19 cellular contexts compared by ENCODE assay signal in genomic region chr6:84052883-84053241, GRCh38. TPM values are rescaled to one million over a fixed set of nuclear protein-coding genes. Genes with fewer than 3 reads are reported as not detected.
DNase-seq lines count a peak whose midpoint lies in the region; ATAC-seq, FAIRE-seq and TF ChIP-seq lines count a peak whose summit lies in the region.
"Had no signal": no experiment of that assay in that cellular context is flagged by ENCODE, and none has a peak within 500 bp of the region (broad histone marks: within the 10 kb centered on the region; RNA-seq: fewer than 3 reads in every experiment).

No MANE protein-coding gene starts in this region.

- peak overlapping the region; percentile 74 for H3K4me2 ChIP-seq in astrocyte (ENCODE audit: low read length)

- no peaks in the 10 kb centered on the region for H3K36me3 Mint-ChIP-seq in astrocyte (ENCODE audit: low read depth, unreplicated experiment)

- 73 to 74% (median 73%) methylated on average over 7 of the region's 7 CpGs for WGBS in psoas muscle, 3 donors

- TF ChIP-seq CTCF in astrocyte (IDR thresholded peaks at IDR 0.05; ENCODE audit: insufficient read depth, low read depth, low read length) (no peak), psoas muscle (IDR thresholded peaks at IDR 0.05) (no peak)

- H3K4me3 ChIP-seq in astrocyte (ENCODE audit: insufficient read depth, low read depth, low read length) (no peak overlapping the region), iPS-20b (ENCODE audit: low read length) (peak overlapping the region; percentile 50; the same call in 1 of the 2 replicates), psoas muscle (no peak overlapping the region)
- H3K4me3 ChIP-seq: MG63, pancreas had no signal

- H3K4me3 Mint-ChIP-seq in astrocyte (ENCODE audit: unreplicated experiment), result no peak overlapping the region
- H3K4me3 Mint-ChIP-seq: activated CD4-positive, alpha-beta T cell treated with anti-CD3 and anti-CD28 coated beads for 36 hours; activated naive CD8-positive, alpha-beta T cell treated with anti-CD3 and anti-CD28 coated beads, Interleukin-2, amount 50 U/mL, for 24 hours; stimulated activated naive CD8-positive, alpha-beta T cell treated with anti-CD3 and anti-CD28 coated beads, Interleukin-15, Interleukin-2, amounts not matched to agents 100 ng/mL and 50 ng/mL, for 24 hours had no signal

- H3K27ac Mint-ChIP-seq in astrocyte (ENCODE audit: unreplicated experiment), result no peak overlapping the region
- H3K27ac Mint-ChIP-seq: activated CD4-positive, alpha-beta T cell treated with anti-CD3 and anti-CD28 coated beads for 36 hours; activated naive CD8-positive, alpha-beta T cell treated with anti-CD3 and anti-CD28 coated beads, Interleukin-2, amount 50 U/mL, for 24 hours; activated T-helper 2 cell treated with anti-CD3 and anti-CD28 coated beads, Interferon-gamma antibody, Interleukin-2, Interleukin-4, amounts not matched to agents 10 μg/mL and 5 μg/mL and 100 μg/mL, durations not matched to agents 14 hours and 24 hours and 36 hours; stimulated activated naive CD8-positive, alpha-beta T cell treated with anti-CD3 and anti-CD28 coated beads, Interleukin-15, Interleukin-2, amounts not matched to agents 100 ng/mL and 50 ng/mL, for 24 hours had no signal

- no peaks in the 10 kb centered on the region for H3K9me3 ChIP-seq in astrocyte (ENCODE audit: insufficient read depth, low read depth, low read length)
- H3K9me3 ChIP-seq in iPS-20b (ENCODE audit: insufficient read depth, low read depth, low read length), result no peaks in the 10 kb centered on the region
- no peaks in the 10 kb centered on the region for H3K9me3 ChIP-seq in psoas muscle
- H3K9me3 ChIP-seq: MG63, pancreas had no signal

- peaks cover 2% of the 10 kb centered on the region for H3K27me3 ChIP-seq in astrocyte (ENCODE audit: insufficient read depth, low read length)
- no peaks in the 10 kb centered on the region for H3K27me3 ChIP-seq in iPS-20b (ENCODE audit: insufficient read depth, low read length)
- H3K27me3 ChIP-seq in psoas muscle (ENCODE audit: insufficient read depth in 3 of 3, low read length in 2 of 3), result no peaks in the 10 kb centered on the region
- H3K27me3 ChIP-seq: MG63, pancreas had no signal

- H3K36me3 ChIP-seq in astrocyte (ENCODE audit: insufficient read depth, low read length) (no peaks in the 10 kb centered on the region), iPS-20b (ENCODE audit: insufficient read depth, low read depth, low read length) (no peaks in the 10 kb centered on the region), psoas muscle (ENCODE audit: insufficient read depth in 1 of 2, low read depth in 1 of 2) (no peaks in the 10 kb centered on the region)
- H3K36me3 ChIP-seq: MG63, pancreas had no signal

- H3K27me3 Mint-ChIP-seq in astrocyte (ENCODE audit: low read depth, unreplicated experiment), result no peaks in the 10 kb centered on the region

- H3K4me1 ChIP-seq in astrocyte (ENCODE audit: insufficient read depth, low read length) (peaks cover 8% of the 10 kb centered on the region), iPS-20b (ENCODE audit: insufficient read depth, low read length) (peaks cover 20% of the 10 kb centered on the region; the same call in 1 of the 2 replicates), psoas muscle (no peaks in the 10 kb centered on the region)
- H3K4me1 ChIP-seq: pancreas had no signal

- H3K9ac ChIP-seq in astrocyte (ENCODE audit: low read length) (no peak overlapping the region), iPS-20b (ENCODE audit: low read depth, low read length) (no peak overlapping the region; the same call in 1 of the 2 replicates)

- H3K27ac ChIP-seq in astrocyte (ENCODE audit: low read depth, low read length) (no peak overlapping the region), iPS-20b (ENCODE audit: low read length) (no peak overlapping the region), temporal lobe (ENCODE audit: low read depth, low read length) (peak overlapping the region; percentile 54), psoas muscle (no peak overlapping the region)
- H3K27ac ChIP-seq: 22Rv1 had no signal

- DNase-seq in NCI-H146 (lab: John Stamatoyannopoulos, UW) (peak; percentile 70), NCI-H146 treated with DMSO at 0.1 percent for 48 hours (lab: John Stamatoyannopoulos, UW; ENCODE audit: unreplicated experiment) (no peak), astrocyte (ENCODE audit: low read depth) (no peak), psoas muscle (no peak), SIG-M5 (lab: John Stamatoyannopoulos, UW) (no peak)
- DNase-seq: activated CD4-positive, alpha-beta T cell treated with anti-CD3 and anti-CD28 coated beads for 36 hours; activated naive CD8-positive, alpha-beta T cell treated with anti-CD3 and anti-CD28 coated beads, Interleukin-2, amount 50 U/mL, for 24 hours; GDM1; left ventricle myocardium superior; T1000 had no signal

- no peaks in the 10 kb centered on the region for H3K9me3 Mint-ChIP-seq in astrocyte (ENCODE audit: unreplicated experiment)
- H3K9me3 Mint-ChIP-seq: activated naive CD8-positive, alpha-beta T cell treated with anti-CD3 and anti-CD28 coated beads, Interleukin-2, amount 50 U/mL, for 24 hours; activated T-helper 2 cell treated with anti-CD3 and anti-CD28 coated beads, Interferon-gamma antibody, Interleukin-2, Interleukin-4, amounts not matched to agents 10 μg/mL and 5 μg/mL and 100 μg/mL, durations not matched to agents 14 hours and 24 hours and 36 hours; stimulated activated naive CD8-positive, alpha-beta T cell treated with anti-CD3 and anti-CD28 coated beads, Interleukin-15, Interleukin-2, amounts not matched to agents 100 ng/mL and 50 ng/mL, for 24 hours had no signal

- ATAC-seq in psoas muscle, result no peak
- no peak for ATAC-seq in GM18868 (IDR thresholded peaks at IDR 0.05; ENCODE audit: unreplicated experiment)
- ATAC-seq: activated CD4-positive, alpha-beta T cell treated with anti-CD3 and anti-CD28 coated beads for 36 hours; activated naive CD8-positive, alpha-beta T cell treated with anti-CD3 and anti-CD28 coated beads, Interleukin-2, amount 50 U/mL, for 24 hours had no signal

- no peak for FAIRE-seq in astrocyte (lab: Jason Lieb, UNC)
- FAIRE-seq: pancreas, RCC 7860 had no signal

- H2AFZ ChIP-seq in astrocyte (ENCODE audit: low read depth, low read length), result no peak overlapping the region

- H3K79me2 ChIP-seq in astrocyte (ENCODE audit: insufficient read depth, low read length), result no peaks in the 10 kb centered on the region

- peaks cover 15% of the 10 kb centered on the region for H3K4me1 Mint-ChIP-seq in astrocyte (ENCODE audit: low read depth, unreplicated experiment)
- H3K4me1 Mint-ChIP-seq: activated CD4-positive, alpha-beta T cell treated with anti-CD3 and anti-CD28 coated beads for 36 hours; activated naive CD8-positive, alpha-beta T cell treated with anti-CD3 and anti-CD28 coated beads, Interleukin-2, amount 50 U/mL, for 24 hours had no signal

- intact Hi-C loops in psoas muscle (cut with DNase I), result no loop called here

- H4K20me1 ChIP-seq in astrocyte (ENCODE audit: insufficient read depth, low read length), result no peaks in the 10 kb centered on the region

RNA-seq across cellular contexts. Expression of gene MRAP2, which starts 19.3 kb away (rescaled TPM):
- 0.12 and 0.20 TPM in 2 replicates for total RNA-seq in astrocyte
- total RNA-seq in temporal lobe, result 2.5 TPM
- under 1 TPM in 3 of 4 donors, not detected in 1; 0.13 to 0.20 (median 0.16) TPM for total RNA-seq in psoas muscle
- polyA plus RNA-seq in psoas muscle, result under 1 TPM; 0.04 to 0.42 (median 0.26) TPM
- total RNA-seq: activated CD4-positive, alpha-beta T cell treated with anti-CD3 and anti-CD28 coated beads for 36 hours; left ventricle myocardium superior had no signal
